9 cellular contexts compared by ENCODE assay signal in genomic region chr11:86247608-86248007, GRCh38. TPM values are rescaled to one million over a fixed set of nuclear protein-coding genes. Genes with fewer than 3 reads are reported as not detected.
DNase-seq lines count a peak whose midpoint lies in the region; ATAC-seq, FAIRE-seq and TF ChIP-seq lines count a peak whose summit lies in the region.
"Had no signal": no experiment of that assay in that cellular context is flagged by ENCODE, and none has a peak within 500 bp of the region (broad histone marks: within the 10 kb centered on the region; RNA-seq: fewer than 3 reads in every experiment).

No MANE protein-coding gene starts in this region.

- H3K4me1 ChIP-seq in CD8-positive, alpha-beta T cell (ENCODE audit: insufficient read depth, low read length), result peaks cover 29% of the 10 kb centered on the region
- peaks cover 28% of the 10 kb centered on the region for H3K4me1 ChIP-seq in RWPE2 (ENCODE audit: insufficient read depth, poor library complexity, severe bottlenecking)
- H3K4me1 ChIP-seq in keratinocyte (ENCODE audit: control insufficient read depth, extremely low read depth, insufficient read depth, low read length), result peaks cover 25% of the 10 kb centered on the region

- FAIRE-seq in H54 (lab: Jason Lieb, UNC), result peak; percentile 30
- FAIRE-seq in keratinocyte (lab: Jason Lieb, UNC), result no peak

- no peak for ATAC-seq in CD8-positive, alpha-beta T cell
- ATAC-seq in RWPE2 (ENCODE audit: low read depth), result peak; percentile 18; the same call in 2 of the 3 replicates
- ATAC-seq in HG02678 (IDR thresholded peaks at IDR 0.05; ENCODE audit: unreplicated experiment), result no peak

- no peak overlapping the region for H2AFZ ChIP-seq in keratinocyte (ENCODE audit: control insufficient read depth, low read length)

- no peak overlapping the region for H3K27ac ChIP-seq in CD8-positive, alpha-beta T cell (ENCODE audit: low read depth, low read length)
- H3K27ac ChIP-seq in RWPE2 (ENCODE audit: poor library complexity, severe bottlenecking) (no peak overlapping the region), keratinocyte (ENCODE audit: control insufficient read depth, insufficient read depth, low read length) (peak overlapping the region; percentile 1)

- no peak overlapping the region for H3K4me3 ChIP-seq in CD8-positive, alpha-beta T cell (ENCODE audit: low read depth, low read length)
- H3K4me3 ChIP-seq in RWPE2 (ENCODE audit: severe bottlenecking) (no peak overlapping the region), keratinocyte (ENCODE audit: control insufficient read depth in 2 of 3, extremely low read depth in 1 of 3, insufficient read depth in 2 of 3, low read depth in 1 of 3, low read length in 3 of 3) (no peak overlapping the region)

- TF ChIP-seq CTCF in CD8-positive, alpha-beta T cell (IDR thresholded peaks at IDR 0.05), result no peak
- TF ChIP-seq CTCF in RWPE2 (IDR thresholded peaks at IDR 0.05; ENCODE audit: poor library complexity, severe bottlenecking) (no peak), keratinocyte (optimal IDR thresholded peaks at IDR 0.05 in 1 of 3, IDR thresholded peaks at IDR 0.05 in 1 of 3, conservative IDR thresholded peaks at IDR 0.05 in 1 of 3; ENCODE audit: extremely low read depth in 1 of 3, insufficient read depth in 2 of 3, low read length in 3 of 3) (no peak)

- CTCF ChIA-PET in CD8-positive, alpha-beta T cell (lab: Charles Lee), result no interaction called here

- H3K9me3 ChIP-seq in CD8-positive, alpha-beta T cell (ENCODE audit: low read length), result no peaks in the 10 kb centered on the region
- H3K9me3 ChIP-seq in RWPE2 (ENCODE audit: severe bottlenecking) (no peaks in the 10 kb centered on the region), keratinocyte (ENCODE audit: control insufficient read depth, low read depth, low read length) (no peaks in the 10 kb centered on the region)

- peak overlapping the region; percentile 60 for H3K27ac Mint-ChIP-seq in CD8-positive, alpha-beta T cell

- no peaks in the 10 kb centered on the region for H3K9me1 ChIP-seq in keratinocyte (ENCODE audit: control insufficient read depth, extremely low read depth, insufficient read depth, low read length)

- peak overlapping the region; percentile 59 for H3K4me3 Mint-ChIP-seq in CD8-positive, alpha-beta T cell

- dilution Hi-C loops in keratinocyte (cut with MboI; ENCODE audit: extremely low pct_ligation_motif_present, low sequenced_read_pairs), result no loop called here

- H3K4me2 ChIP-seq in keratinocyte (ENCODE audit: control insufficient read depth, extremely low read depth, insufficient read depth, low read depth, low read length), result peak overlapping the region; percentile 94

- no peaks in the 10 kb centered on the region for H3K27me3 ChIP-seq in CD8-positive, alpha-beta T cell (ENCODE audit: insufficient read depth, low read length)
- H3K27me3 ChIP-seq in RWPE2 (ENCODE audit: insufficient read depth, poor library complexity, severe bottlenecking) (no peaks in the 10 kb centered on the region), keratinocyte (ENCODE audit: control insufficient read depth, extremely low read depth, insufficient read depth, low read length) (no peaks in the 10 kb centered on the region)

- H3K36me3 Mint-ChIP-seq in CD8-positive, alpha-beta T cell, result peaks cover 18% of the 10 kb centered on the region

- H3K36me3 ChIP-seq in CD8-positive, alpha-beta T cell (ENCODE audit: insufficient read depth, low read length), result no peaks in the 10 kb centered on the region
- peaks cover 30% of the 10 kb centered on the region for H3K36me3 ChIP-seq in RWPE2 (ENCODE audit: low read depth)
- no peaks in the 10 kb centered on the region for H3K36me3 ChIP-seq in keratinocyte (ENCODE audit: control insufficient read depth in 2 of 2, extremely low read depth in 1 of 2, insufficient read depth in 2 of 2, low read length in 2 of 2)

- H4K20me1 ChIP-seq in keratinocyte (ENCODE audit: control insufficient read depth, extremely low read depth, insufficient read depth, low read length), result no peaks in the 10 kb centered on the region

- peaks cover 71% of the 10 kb centered on the region for H3K79me2 ChIP-seq in keratinocyte (ENCODE audit: control insufficient read depth, insufficient read depth, low read length)

- H3K4me1 Mint-ChIP-seq in CD8-positive, alpha-beta T cell (ENCODE audit: low read depth), result peaks cover 46% of the 10 kb centered on the region

- H3K27me3 Mint-ChIP-seq in CD8-positive, alpha-beta T cell (ENCODE audit: low read depth), result no peaks in the 10 kb centered on the region

- TF ChIP-seq POLR2A in H54 (IDR thresholded peaks at IDR 0.05; ENCODE audit: low read depth, low read length), result no peak

- DNase-seq in CD8-positive, alpha-beta T cell, result no peak
- DNase-seq in H54 (ENCODE audit: insufficient read length, low spot score), result no peak
- DNase-seq in RWPE2 (ENCODE audit: low spot score), result no peak
- DNase-seq in keratinocyte (ENCODE audit: low read depth, low spot score), result no peak
- no peak for DNase-seq in NOMO-1 treated with dmso at 0.1 percent for 144 hours (lab: John Stamatoyannopoulos, UW; ENCODE audit: unreplicated experiment)
- DNase-seq in AG08396 (ENCODE audit: low spot score), result no peak
- DNase-seq: effector memory CD4-positive, alpha-beta T cell; stimulated activated CD4-positive, alpha-beta T cell treated with anti-CD3 and anti-CD28 coated beads, Interleukin-12 subunit alpha, Interleukin-12 subunit beta, amount 100 ng/mL, for 4 hours had no signal

- H3K9me3 Mint-ChIP-seq in CD8-positive, alpha-beta T cell, result no peaks in the 10 kb centered on the region

- H3K9ac ChIP-seq in keratinocyte (ENCODE audit: control insufficient read depth, extremely low read depth, insufficient read depth, low read length), result no peak overlapping the region

- POLR2A ChIA-PET in CD8-positive, alpha-beta T cell (lab: Charles Lee), result interaction anchor here (1.1 kb wide), 1 partner anchor 600 kb away, joined by 3 read pairs; the partner anchor contains the start of gene TMEM126A

- intact Hi-C loops in CD8-positive, alpha-beta T cell (cut with DNase I, micrococcal nuclease), result loop anchor here (5.0 to 10.0 kb wide), 2 partner anchors 787 to 790 kb away; partner anchors contain the start of gene TMEM135 (in 2 of the 2)

RNA-seq across cellular contexts. Expression of gene EED, which starts 3.1 kb away (rescaled TPM):
- total RNA-seq in CD8-positive, alpha-beta T cell, result 10 to 100 TPM; 23.5 to 24.7 TPM
- polyA plus RNA-seq in keratinocyte, result 11.6 to 28.5 TPM (median 15.4 TPM) in 3 replicates
- polyA plus RNA-seq in keratinocyte (2011; ENCODE audit: low read depth), result 21.7 TPM
- polyA plus RNA-seq in keratinocyte (2011; cell fraction: cytosol; rRNA removed), result 7.4 and 12.8 TPM in 2 replicates
- 24.0 and 35.9 TPM in 2 replicates for polyA plus RNA-seq in keratinocyte (2011; cell fraction: nucleus; rRNA removed)
- 19.4 and 26.1 TPM in 2 replicates for polyA plus RNA-seq in keratinocyte (2012; ENCODE audit: low replicate concordance)
- polyA minus RNA-seq in keratinocyte, result 4.3 to 20.9 TPM (median 7.2 TPM) in 3 replicates
- 5.4 TPM for polyA minus RNA-seq in keratinocyte (2011; cell fraction: cytosol; rRNA and poly(A)+ RNA removed)
- polyA minus RNA-seq in keratinocyte (2011; cell fraction: nucleus; rRNA and poly(A)+ RNA removed), result 11.5 and 22.5 TPM in 2 replicates

RNA-seq across cellular contexts. Expression of gene HIKESHI, which starts 54.4 kb away (rescaled TPM):
- 1 to 10 TPM; 4.9 to 6.9 TPM for total RNA-seq in CD8-positive, alpha-beta T cell
- polyA plus RNA-seq in keratinocyte, result 39.9 to 89.4 TPM (median 81.6 TPM) in 3 replicates
- polyA plus RNA-seq in keratinocyte (2011; ENCODE audit: low read depth), result 13.5 TPM
- polyA plus RNA-seq in keratinocyte (2011; cell fraction: cytosol; rRNA removed), result 46.0 and 130 TPM in 2 replicates
- polyA plus RNA-seq in keratinocyte (2011; cell fraction: nucleus; rRNA removed), result 29.7 and 32.7 TPM in 2 replicates
- polyA plus RNA-seq in keratinocyte (2012; ENCODE audit: low replicate concordance), result 34.2 and 49.2 TPM in 2 replicates
- polyA minus RNA-seq in keratinocyte, result 36.4 to 46.8 TPM (median 42.0 TPM) in 3 replicates
- polyA minus RNA-seq in keratinocyte (2011; cell fraction: cytosol; rRNA and poly(A)+ RNA removed), result 31.7 TPM
- 5.5 and 7.1 TPM in 2 replicates for polyA minus RNA-seq in keratinocyte (2011; cell fraction: nucleus; rRNA and poly(A)+ RNA removed)
